ENCODE assay signal across 26 cellular contexts in the genomic region with DNA sequence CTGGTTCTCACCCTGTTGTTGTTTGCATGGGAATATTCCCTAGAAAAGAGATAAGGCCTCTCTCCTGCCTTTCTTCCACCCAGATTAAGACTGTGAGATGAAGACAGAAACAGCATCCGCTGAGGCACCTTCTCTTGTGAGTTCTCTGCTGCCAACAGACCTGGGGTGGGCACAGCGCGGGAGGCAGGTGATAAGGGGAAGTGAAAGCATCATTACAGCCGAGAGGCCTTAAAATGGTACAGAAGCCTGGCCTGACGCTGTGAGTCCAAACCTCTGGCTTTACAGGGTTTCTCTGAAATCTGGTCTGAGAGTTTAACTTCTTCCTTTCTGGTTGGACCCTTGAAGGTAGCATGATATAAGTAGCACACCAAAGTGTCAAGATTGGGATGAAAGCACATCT. TPM values are rescaled to one million over a fixed set of nuclear protein-coding genes. Genes with fewer than 3 reads are reported as not detected.
A peak's percentile ranks its signal among the peaks of the same experiment; 100 is the strongest.
DNase-seq lines count a peak whose midpoint lies in the region; ATAC-seq and TF ChIP-seq lines count a peak whose summit lies in the region.
"Had no signal": no experiment of that assay in that cellular context is flagged by ENCODE, and none has a peak within 500 bp of the region (broad histone marks: within the 10 kb centered on the region; RNA-seq: fewer than 3 reads in every experiment).

No MANE protein-coding gene starts in this region.

- no peak overlapping the region for H2AFZ ChIP-seq in H9 (ENCODE audit: low read length)
- H2AFZ ChIP-seq: neural progenitor cell had no signal

- no peaks in the 10 kb centered on the region for H3K79me2 ChIP-seq in H9 (ENCODE audit: insufficient read depth, low read length)

- no peak overlapping the region for H3T11ph ChIP-seq in H9 (ENCODE audit: low read length)

- no peak overlapping the region for H4K8ac ChIP-seq in H9 (replicated peaks; ENCODE audit: insufficient read length, low read depth, low read length)

- no peaks in the 10 kb centered on the region for H3K23me2 ChIP-seq in H9 (ENCODE audit: insufficient read length, low read depth, low read length, poor library complexity, severe bottlenecking)

- no peak overlapping the region for H4K5ac ChIP-seq in H9 (ENCODE audit: insufficient read length, low read depth, low read length)

- H3K4me2 ChIP-seq in H9 (ENCODE audit: insufficient read depth, insufficient read length, low read length), result no peak overlapping the region
- H3K4me2 ChIP-seq: neural progenitor cell had no signal

- H3K4me1 ChIP-seq in H9 (ENCODE audit: insufficient read depth, low read length), result no peaks in the 10 kb centered on the region
- H3K4me1 ChIP-seq: adrenal gland, esophagus muscularis mucosa, neural progenitor cell, sigmoid colon had no signal

- H2BK12ac ChIP-seq in H9 (ENCODE audit: insufficient read length, low read depth, low read length), result no peak overlapping the region

- H4K20me1 ChIP-seq in H9 (ENCODE audit: control insufficient read depth, insufficient read depth, insufficient read length), result no peaks in the 10 kb centered on the region

- H3K18ac ChIP-seq in H9 (ENCODE audit: insufficient read length, low read depth, low read length), result no peak overlapping the region

- no CpG with 5 or more reads among the region's 5 CpGs for WGBS in H9 (ENCODE audit: extremely low coverage, insufficient read length, low lambda C conversion rate)

- no peak overlapping the region for H3K27ac ChIP-seq in H9 (ENCODE audit: insufficient read length, low read depth, low read length)
- H3K27ac ChIP-seq: adrenal gland, brain microvascular endothelial cell, esophagus muscularis mucosa, neural progenitor cell, sigmoid colon had no signal

- H3K14ac ChIP-seq in H9 (ENCODE audit: insufficient read depth, low read length), result no peak overlapping the region

- no peak overlapping the region for H2AK5ac ChIP-seq in H9 (ENCODE audit: insufficient read length, low read length)

- H3K4ac ChIP-seq in H9 (ENCODE audit: low read depth, low read length), result no peak overlapping the region

- H3K56ac ChIP-seq in H9 (ENCODE audit: insufficient read length, low read depth, low read length), result no peak overlapping the region

- no peaks in the 10 kb centered on the region for H3K79me1 ChIP-seq in H9 (ENCODE audit: insufficient read depth, low read depth, low read length, poor library complexity, severe bottlenecking)

- no peaks in the 10 kb centered on the region for H3K27me3 ChIP-seq in H9 (ENCODE audit: insufficient read depth, low read length)
- H3K27me3 ChIP-seq: adrenal gland, brain microvascular endothelial cell, esophagus muscularis mucosa, neural progenitor cell, sigmoid colon had no signal

- H2BK120ac ChIP-seq in H9 (ENCODE audit: low read depth, low read length, poor library complexity, severe bottlenecking), result no peak overlapping the region

- H3K27ac Mint-ChIP-seq in naive B cell, result peak overlapping the region in 3 of 6 donors; percentile 5 to 82 (median 57)
- no peak overlapping the region for H3K27ac Mint-ChIP-seq in H9
- H3K27ac Mint-ChIP-seq: activated T-cell treated with anti-CD3 and anti-CD28 coated beads, Interleukin-2, amount 50 U/mL, for 24 hours; effector memory CD8-positive, alpha-beta T cell; neural progenitor cell; type B pancreatic cell had no signal

- H3K4me3 Mint-ChIP-seq in naive B cell (no peak overlapping the region), H9 (no peak overlapping the region)
- H3K4me3 Mint-ChIP-seq: activated T-cell treated with anti-CD3 and anti-CD28 coated beads, Interleukin-2, amount 50 U/mL, for 24 hours; CD14-positive monocyte; effector memory CD8-positive, alpha-beta T cell; neural progenitor cell; type B pancreatic cell had no signal

- no peak overlapping the region for H2BK15ac ChIP-seq in H9 (ENCODE audit: low read depth, low read length)

- peak; percentile 58 for ATAC-seq in GM19035 (IDR thresholded peaks at IDR 0.05; ENCODE audit: unreplicated experiment)
- peak; percentile 72 for ATAC-seq in HG02759 (IDR thresholded peaks at IDR 0.05; ENCODE audit: unreplicated experiment)
- peak; percentile 97 for ATAC-seq in naive B cell (ENCODE audit: low read depth in 2 of 2)
- no peak for ATAC-seq in HG03280 (IDR thresholded peaks at IDR 0.05; ENCODE audit: unreplicated experiment)
- ATAC-seq: effector memory CD8-positive, alpha-beta T cell; HCT116; Right ventricle myocardium inferior had no signal

- no peak overlapping the region for H3K9ac ChIP-seq in H9 (ENCODE audit: extremely low read depth, insufficient read length, low read length)
- H3K9ac ChIP-seq: neural progenitor cell had no signal

- H3K23ac ChIP-seq in H9 (ENCODE audit: insufficient read length, low read depth, low read length), result no peak overlapping the region

- H3K27me3 Mint-ChIP-seq in naive B cell (peaks cover 0 to 22% (median 19%) of the 10 kb centered on the region in 3 donors), H9 (ENCODE audit: low read depth) (peaks cover 8% of the 10 kb centered on the region)
- H3K27me3 Mint-ChIP-seq: type B pancreatic cell had no signal

- TF ChIP-seq CTCF in H9 (conservative IDR thresholded peaks at IDR 0.05), result no peak

- DNase-seq in NOMO-1 (lab: John Stamatoyannopoulos, UW; ENCODE audit: unreplicated experiment in 2 of 2), result peak; percentile 55 to 71
- DNase-seq in naive B cell, result peak; percentile 42
- no peak for DNase-seq in H9
- DNase-seq in T-helper 1 cell, result no peak
- DNase-seq: activated CD4-positive, CD25-positive, alpha-beta regulatory T cell treated with anti-CD3 and anti-CD28 coated beads, Interleukin-2, amount 50 U/mL, for 72 hours; activated naive CD4-positive, alpha-beta T cell; activated T-cell treated with anti-CD3 and anti-CD28 coated beads, Interleukin-2, amount 50 U/mL, for 24 hours; brain microvascular endothelial cell; effector memory CD8-positive, alpha-beta T cell; hypothalamus; NCI-H1417 treated with DMSO at 0.1 percent for 48 hours; NCI-H510A; sigmoid colon; stimulated activated CD4-positive, alpha-beta T cell treated with anti-CD3 and anti-CD28 coated beads, Interleukin-15, amount 100 ng/mL, for 24 hours had no signal

- no peaks in the 10 kb centered on the region for H3K36me3 Mint-ChIP-seq in naive B cell
- H3K36me3 Mint-ChIP-seq in H9 (ENCODE audit: insufficient read depth in 1 of 3, low read depth in 3 of 3), result no peaks in the 10 kb centered on the region
- H3K36me3 Mint-ChIP-seq: CD14-positive monocyte, neural progenitor cell, type B pancreatic cell had no signal

- H4K91ac ChIP-seq in H9 (ENCODE audit: insufficient read length, low read depth, low read length), result no peak overlapping the region

- H3K9me3 ChIP-seq in H9 (ENCODE audit: control insufficient read depth, low read depth, low read length), result no peaks in the 10 kb centered on the region
- H3K9me3 ChIP-seq: adrenal gland, esophagus muscularis mucosa, sigmoid colon had no signal

- H2BK20ac ChIP-seq in H9 (ENCODE audit: low read depth, low read length, poor library complexity, severe bottlenecking), result no peak overlapping the region

- no peak overlapping the region for H2BK5ac ChIP-seq in H9 (ENCODE audit: insufficient read length, low read length)

- H3K9me3 Mint-ChIP-seq in naive B cell (no peaks in the 10 kb centered on the region), H9 (no peaks in the 10 kb centered on the region; a peak in 1 of 5 replicates)
- H3K9me3 Mint-ChIP-seq: activated T-cell treated with anti-CD3 and anti-CD28 coated beads, Interleukin-2, amount 50 U/mL, for 24 hours; effector memory CD8-positive, alpha-beta T cell; neural progenitor cell; type B pancreatic cell had no signal

- H3K4me1 Mint-ChIP-seq in naive B cell (peaks cover 4 to 12% (median 9%) of the 10 kb centered on the region in 3 donors), H9 (no peaks in the 10 kb centered on the region)
- H3K4me1 Mint-ChIP-seq: CD14-positive monocyte, neural progenitor cell had no signal

RNA-seq across cellular contexts. Expression of gene IYD, which starts 21.0 kb away (rescaled TPM):
- not detected for polyA plus RNA-seq in naive B cell (ENCODE audit: low read depth in 6 of 6)
- total RNA-seq in H9 (2021), result not detected in 2 replicates
- total RNA-seq: esophagus muscularis mucosa, frontal cortex, posterior vena cava, Right ventricle myocardium inferior had no signal
- polyA plus RNA-seq: adrenal gland, CD14-positive monocyte had no signal

Comparison
In these comparisons a context has a peak if more than half of its experiments do, and no peak if none do; other contexts are left out.
1. DNase-seq: peak in NOMO-1 (2 of 2) and naive B cell (single experiment); none in H9 (single experiment) and T-helper 1 cell (0 of 5).